In the genomic region with DNA sequence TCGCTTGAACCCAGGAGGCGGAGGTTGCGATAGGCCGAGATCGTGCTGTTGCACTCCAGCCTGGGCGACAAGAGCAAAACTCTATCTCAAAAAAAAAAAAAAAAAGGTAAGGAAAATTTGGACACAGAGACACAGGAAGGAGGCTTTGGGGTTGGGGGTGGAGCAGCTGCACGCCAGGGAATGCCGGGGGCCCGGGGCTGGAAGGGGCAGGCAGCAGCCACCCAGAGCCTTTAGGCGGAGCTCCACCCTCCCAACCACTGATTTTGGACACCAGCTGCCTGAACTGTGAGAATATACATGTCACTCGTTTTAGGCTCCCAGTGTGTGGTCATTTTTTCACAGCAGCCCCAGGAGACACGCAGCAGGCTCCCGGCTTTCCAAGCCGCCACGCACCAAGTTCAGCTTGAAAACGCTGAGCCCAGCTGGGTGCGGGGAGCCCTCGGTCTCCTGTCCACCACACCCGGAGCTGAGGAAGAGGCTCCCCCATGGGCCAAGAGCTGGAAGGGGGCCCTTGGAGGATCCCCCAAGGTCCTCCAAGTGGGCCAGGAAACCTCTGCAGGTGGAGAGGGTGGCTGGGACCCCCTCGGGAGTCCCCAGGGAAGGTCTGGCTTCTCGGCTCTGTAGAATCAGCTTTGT, we compare ENCODE assay signal across 14 cellular contexts. TPM values are rescaled to one million over a fixed set of nuclear protein-coding genes. Genes with fewer than 3 reads are reported as not detected.
A peak's percentile ranks its signal among the peaks of the same experiment; 100 is the strongest.
DNase-seq lines count a peak whose midpoint lies in the region; ATAC-seq and TF ChIP-seq lines count a peak whose summit lies in the region.
"Had no signal": no experiment of that assay in that cellular context is flagged by ENCODE, and none has a peak within 500 bp of the region (broad histone marks: within the 10 kb centered on the region; RNA-seq: fewer than 3 reads in every experiment).

No MANE protein-coding gene starts in this region.

- dilution Hi-C loops in mammary epithelial cell (cut with HindIII; ENCODE audit: low sequenced_read_pairs), result no loop called here

- H4K20me1 ChIP-seq in mammary epithelial cell (ENCODE audit: insufficient read depth, low read length), result no peaks in the 10 kb centered on the region

- peak overlapping the region; percentile 93 for H3K4me3 Mint-ChIP-seq in activated CD4-positive, alpha-beta memory T cell treated with anti-CD3 and anti-CD28 coated beads for 36 hours
- no peak overlapping the region for H3K4me3 Mint-ChIP-seq in activated CD4-positive, alpha-beta memory T cell treated with anti-CD3 and anti-CD28 coated beads, Interleukin-2, amount 10 ng/mL, durations not matched to agents 7 days and 5 days
- peak overlapping the region; percentile 78 to 82 for H3K4me3 Mint-ChIP-seq in effector memory CD8-positive, alpha-beta T cell

- no TSS peak for BruUV-seq in mammary epithelial cell (replicated peaks; lab: Mats Ljungman, UMichigan)

- WGBS in mammary epithelial cell (ENCODE audit: low coverage, missing lambda C conversion rate), result 91% methylated on average over 15 of the region's 21 CpGs

- CTCF ChIA-PET in activated CD4-positive, alpha-beta memory T cell treated with anti-CD3 and anti-CD28 coated beads for 36 hours (lab: Charles Lee), result interaction anchor here (0.6 to 17.1 kb wide), 4 partner anchors 12 to 622 kb away, joined by 3 to 409 read pairs (median 3); a partner anchor contains a TSS
- CTCF ChIA-PET in activated CD4-positive, alpha-beta memory T cell treated with anti-CD3 and anti-CD28 coated beads, Interleukin-2, amount 10 ng/mL, durations not matched to agents 7 days and 5 days (lab: Charles Lee), result interaction anchor here (1.2 to 2.4 kb wide), 4 partner anchors 67 to 191 kb away, joined by 4 to 28 read pairs (median 6); a partner anchor contains a TSS
- CTCF ChIA-PET in mammary epithelial cell (lab: Charles Lee; ENCODE audit: low non-redundant PET), result no interaction called here

- H3K27me3 ChIP-seq in skeletal muscle satellite cell (ENCODE audit: control insufficient read depth, insufficient read depth, low read length) (no peaks in the 10 kb centered on the region), mammary epithelial cell (ENCODE audit: insufficient read depth, low read length) (no peaks in the 10 kb centered on the region)

- no peaks in the 10 kb centered on the region for H3K9me3 Mint-ChIP-seq in activated CD4-positive, alpha-beta memory T cell treated with anti-CD3 and anti-CD28 coated beads for 36 hours
- H3K9me3 Mint-ChIP-seq in activated CD4-positive, alpha-beta memory T cell treated with anti-CD3 and anti-CD28 coated beads, Interleukin-2, amount 10 ng/mL, durations not matched to agents 7 days and 5 days, result no peaks in the 10 kb centered on the region
- no peaks in the 10 kb centered on the region for H3K9me3 Mint-ChIP-seq in effector memory CD8-positive, alpha-beta T cell
- H3K9me3 Mint-ChIP-seq: type B pancreatic cell had no signal

- no peak overlapping the region for H3K27ac ChIP-seq in mammary epithelial cell (ENCODE audit: insufficient read depth, low read depth, low read length)
- H3K27ac ChIP-seq: neutrophil had no signal

- intact Hi-C loops in activated CD4-positive, alpha-beta memory T cell treated with anti-CD3 and anti-CD28 coated beads for 36 hours (cut with micrococcal nuclease), result no loop called here
- intact Hi-C loops in mammary epithelial cell (cut with micrococcal nuclease), result no loop called here

- no peaks in the 10 kb centered on the region for H3K79me2 ChIP-seq in mammary epithelial cell (ENCODE audit: insufficient read depth, low read length)

- H3K4me1 ChIP-seq in skeletal muscle satellite cell (ENCODE audit: control insufficient read depth, insufficient read depth, low read length) (peaks cover 27% of the 10 kb centered on the region), mammary epithelial cell (ENCODE audit: insufficient read depth, low read length) (peaks cover 9% of the 10 kb centered on the region)

- no peaks in the 10 kb centered on the region for H3K9me3 ChIP-seq in skeletal muscle satellite cell (replicated peaks; ENCODE audit: low read length)
- no peaks in the 10 kb centered on the region for H3K9me3 ChIP-seq in mammary epithelial cell (replicated peaks; ENCODE audit: insufficient read depth, low read length)
- H3K9me3 ChIP-seq: Caco-2, neutrophil had no signal

- DNase-seq in activated CD4-positive, alpha-beta memory T cell treated with anti-CD3 and anti-CD28 coated beads for 36 hours, result no peak
- no peak for DNase-seq in activated CD4-positive, alpha-beta memory T cell treated with anti-CD3 and anti-CD28 coated beads, Interleukin-2, amount 10 ng/mL, durations not matched to agents 7 days and 5 days
- no peak for DNase-seq in LNCaP clone FGC (ENCODE audit: low read depth)
- DNase-seq in effector memory CD8-positive, alpha-beta T cell, result no peak
- DNase-seq in 8988T, result no peak
- DNase-seq in mammary epithelial cell, result no peak
- DNase-seq: Caco-2; NCI-H69; stimulated activated CD4-positive, alpha-beta T cell treated with anti-CD3 and anti-CD28 coated beads, Interleukin-4, amount 100 ng/mL, for 24 hours had no signal

- H3K9ac ChIP-seq in skeletal muscle satellite cell (ENCODE audit: low read depth, low read length) (no peak overlapping the region), mammary epithelial cell (ENCODE audit: insufficient read depth, low read length) (no peak overlapping the region)

- POLR2A ChIA-PET in activated CD4-positive, alpha-beta memory T cell treated with anti-CD3 and anti-CD28 coated beads for 36 hours (lab: Charles Lee), result interaction anchor here (1.1 to 2.6 kb wide), 4 partner anchors 27 to 345 kb away, joined by 3 to 10 read pairs (median 8); no protein-coding TSS in a partner anchor
- POLR2A ChIA-PET in activated CD4-positive, alpha-beta memory T cell treated with anti-CD3 and anti-CD28 coated beads, Interleukin-2, amount 10 ng/mL, durations not matched to agents 7 days and 5 days (lab: Charles Lee), result interaction anchor here (1.0 to 4.1 kb wide), 7 partner anchors 9 to 191 kb away, joined by 3 to 50 read pairs (median 8); a partner anchor contains a TSS

- in situ Hi-C loops in mammary epithelial cell (cut with MboI; ENCODE audit: low sequenced_read_pairs in 2 of 2), result no loop called here

- H3K36me3 Mint-ChIP-seq in activated CD4-positive, alpha-beta memory T cell treated with anti-CD3 and anti-CD28 coated beads for 36 hours, result no peaks in the 10 kb centered on the region
- H3K36me3 Mint-ChIP-seq in activated CD4-positive, alpha-beta memory T cell treated with anti-CD3 and anti-CD28 coated beads, Interleukin-2, amount 10 ng/mL, durations not matched to agents 7 days and 5 days (ENCODE audit: low read depth), result no peaks in the 10 kb centered on the region
- H3K36me3 Mint-ChIP-seq in effector memory CD8-positive, alpha-beta T cell (ENCODE audit: insufficient read depth), result peaks cover 16% of the 10 kb centered on the region
- H3K36me3 Mint-ChIP-seq: type B pancreatic cell had no signal

- TF ChIP-seq CTCF in LNCaP clone FGC (IDR thresholded peaks at IDR 0.05; ENCODE audit: control insufficient read depth, extremely low read depth, insufficient read depth) (no peak), mammary epithelial cell (conservative IDR thresholded peaks at IDR 0.05 in 1 of 2, IDR thresholded peaks at IDR 0.05 in 1 of 2; ENCODE audit: extremely low read depth in 1 of 2, insufficient read depth in 1 of 2, low read depth in 1 of 2, low read length in 2 of 2) (no peak)

- peak overlapping the region; percentile 95 for H3K4me2 ChIP-seq in skeletal muscle satellite cell (ENCODE audit: low read length)
- no peak overlapping the region for H3K4me2 ChIP-seq in mammary epithelial cell (ENCODE audit: insufficient read depth, low read depth, low read length)

- H3K36me3 ChIP-seq in skeletal muscle satellite cell (ENCODE audit: insufficient read depth, low read length) (no peaks in the 10 kb centered on the region), mammary epithelial cell (ENCODE audit: insufficient read depth, low read length) (no peaks in the 10 kb centered on the region)
- H3K36me3 ChIP-seq: neutrophil had no signal

- H3K4me1 Mint-ChIP-seq in activated CD4-positive, alpha-beta memory T cell treated with anti-CD3 and anti-CD28 coated beads for 36 hours (ENCODE audit: low read depth), result peaks cover 21% of the 10 kb centered on the region
- peaks cover 32% of the 10 kb centered on the region for H3K4me1 Mint-ChIP-seq in activated CD4-positive, alpha-beta memory T cell treated with anti-CD3 and anti-CD28 coated beads, Interleukin-2, amount 10 ng/mL, durations not matched to agents 7 days and 5 days
- peaks cover 7 to 25% of the 10 kb centered on the region in 2 donors for H3K4me1 Mint-ChIP-seq in effector memory CD8-positive, alpha-beta T cell (ENCODE audit: low read depth in 2 of 2)

- ATAC-seq in effector memory CD8-positive, alpha-beta T cell (replicated peaks), result no peak
- ATAC-seq in GM18520 (IDR thresholded peaks at IDR 0.05; ENCODE audit: unreplicated experiment), result no peak
- ATAC-seq: sciatic nerve had no signal

- H3K27me3 Mint-ChIP-seq in activated CD4-positive, alpha-beta memory T cell treated with anti-CD3 and anti-CD28 coated beads for 36 hours, result no peaks in the 10 kb centered on the region
- no peaks in the 10 kb centered on the region for H3K27me3 Mint-ChIP-seq in activated CD4-positive, alpha-beta memory T cell treated with anti-CD3 and anti-CD28 coated beads, Interleukin-2, amount 10 ng/mL, durations not matched to agents 7 days and 5 days
- no peaks in the 10 kb centered on the region for H3K27me3 Mint-ChIP-seq in effector memory CD8-positive, alpha-beta T cell
- H3K27me3 Mint-ChIP-seq: type B pancreatic cell had no signal

- H3K27ac Mint-ChIP-seq in activated CD4-positive, alpha-beta memory T cell treated with anti-CD3 and anti-CD28 coated beads for 36 hours, result no peak overlapping the region
- H3K27ac Mint-ChIP-seq in activated CD4-positive, alpha-beta memory T cell treated with anti-CD3 and anti-CD28 coated beads, Interleukin-2, amount 10 ng/mL, durations not matched to agents 7 days and 5 days, result no peak overlapping the region
- peak overlapping the region in 1 of 2 donors; percentile 94 for H3K27ac Mint-ChIP-seq in effector memory CD8-positive, alpha-beta T cell

- H2AFZ ChIP-seq in mammary epithelial cell (ENCODE audit: low read depth, low read length), result no peak overlapping the region

- peak overlapping the region; percentile 58; the same call in 1 of the 2 replicates for H3K4me3 ChIP-seq in LNCaP clone FGC (ENCODE audit: low read depth, low read length)
- no peak overlapping the region for H3K4me3 ChIP-seq in skeletal muscle satellite cell (ENCODE audit: low read length)
- no peak overlapping the region for H3K4me3 ChIP-seq in mammary epithelial cell (replicated peaks in 1 of 3; ENCODE audit: insufficient read depth in 1 of 3, low read depth in 2 of 3, low read length in 3 of 3)

RNA-seq across cellular contexts. Expression of a gene that starts 5.9 kb away (rescaled TPM):
- total RNA-seq in activated CD4-positive, alpha-beta memory T cell treated with anti-CD3 and anti-CD28 coated beads for 36 hours, result 10 to 100 TPM; 64.9 to 69.8 TPM
- total RNA-seq in activated CD4-positive, alpha-beta memory T cell treated with anti-CD3 and anti-CD28 coated beads, Interleukin-2, amount 10 ng/mL, durations not matched to agents 7 days and 5 days, result 10 to 100 TPM; 53.4 to 57.1 TPM
- 14.2 and 22.3 TPM in 2 replicates for total RNA-seq in skeletal muscle satellite cell (2012; rRNA removed)
- 10 to 100 TPM; 13.5 to 70.9 TPM for total RNA-seq in mammary epithelial cell
- polyA plus RNA-seq in mammary epithelial cell, result 11.8 TPM
- 5.4 TPM for polyA minus RNA-seq in mammary epithelial cell

RNA-seq across cellular contexts. Expression of a gene that starts 27.7 kb away (rescaled TPM):
- total RNA-seq in activated CD4-positive, alpha-beta memory T cell treated with anti-CD3 and anti-CD28 coated beads for 36 hours, result 10 to 100 TPM; 28.3 to 28.9 TPM
- total RNA-seq in activated CD4-positive, alpha-beta memory T cell treated with anti-CD3 and anti-CD28 coated beads, Interleukin-2, amount 10 ng/mL, durations not matched to agents 7 days and 5 days, result 10 to 100 TPM; 58.0 to 61.5 TPM
- total RNA-seq in skeletal muscle satellite cell (2012; rRNA removed), result 16.7 and 24.0 TPM in 2 replicates
- 10 to 100 TPM; 27.2 to 47.8 TPM for total RNA-seq in mammary epithelial cell
- polyA plus RNA-seq in mammary epithelial cell, result 10.5 TPM
- polyA minus RNA-seq in mammary epithelial cell, result 34.8 TPM
